In the genomic region with DNA sequence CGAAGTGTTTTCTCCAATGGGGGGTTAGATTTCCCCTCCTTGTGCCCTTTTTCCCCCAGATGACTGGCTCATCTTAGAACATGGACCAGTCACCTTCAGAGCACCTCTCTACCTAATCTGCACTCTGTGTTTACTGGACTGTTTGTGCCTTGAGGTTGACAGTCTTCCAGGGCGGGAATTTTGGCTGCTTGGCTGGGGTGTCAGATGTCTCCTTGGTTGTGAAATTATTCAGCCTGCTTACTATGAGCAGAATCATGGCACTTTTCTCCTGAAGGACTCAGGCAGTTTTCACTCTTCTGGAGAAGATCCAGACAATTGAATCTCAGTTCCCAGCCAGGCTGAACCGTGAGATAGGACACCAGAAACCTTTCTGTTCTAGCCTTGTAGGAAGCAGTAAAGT, we compare ENCODE assay signal across 16 cellular contexts.
DNase-seq lines count a peak whose midpoint lies in the region; ATAC-seq, FAIRE-seq and TF ChIP-seq lines count a peak whose summit lies in the region.
"Had no signal": no experiment of that assay in that cellular context is flagged by ENCODE, and none has a peak within 500 bp of the region (broad histone marks: within the 10 kb centered on the region; RNA-seq: fewer than 3 reads in every experiment).

No MANE protein-coding gene starts in this region.

- H3K9me3 ChIP-seq in sigmoid colon = no peaks in the 10 kb centered on the region
- H3K9me3 ChIP-seq: SJCRH30 had no signal

- H3K4me3 Mint-ChIP-seq in activated CD8-positive, alpha-beta T cell treated with anti-CD3 and anti-CD28 coated beads for 36 hours = no peak overlapping the region

- no peaks in the 10 kb centered on the region for H3K9me3 Mint-ChIP-seq in activated CD8-positive, alpha-beta T cell treated with anti-CD3 and anti-CD28 coated beads for 36 hours

- H3K27me3 Mint-ChIP-seq in activated CD8-positive, alpha-beta T cell treated with anti-CD3 and anti-CD28 coated beads for 36 hours = no peaks in the 10 kb centered on the region

- ATAC-seq in activated CD8-positive, alpha-beta T cell treated with anti-CD3 and anti-CD28 coated beads for 36 hours = no peak
- no peak for ATAC-seq in HG03159 (IDR thresholded peaks at IDR 0.05; ENCODE audit: unreplicated experiment)
- ATAC-seq: esophagus mucosa had no signal

- TF ChIP-seq EP300 in sigmoid colon (IDR thresholded peaks at IDR 0.05) = no peak

- peaks cover 0 to 9% (median 1%) of the 10 kb centered on the region in 4 donors for H3K36me3 ChIP-seq in sigmoid colon

- TF ChIP-seq CTCF in sigmoid colon (IDR thresholded peaks at IDR 0.05) = no peak
- no peak for TF ChIP-seq CTCF in activated CD8-positive, alpha-beta T cell treated with anti-CD3 and anti-CD28 coated beads for 36 hours (IDR thresholded peaks at IDR 0.05)

- H3K27ac Mint-ChIP-seq in activated CD8-positive, alpha-beta T cell treated with anti-CD3 and anti-CD28 coated beads for 36 hours = no peak overlapping the region

- H3K27me3 ChIP-seq in sigmoid colon = no peaks in the 10 kb centered on the region
- H3K27me3 ChIP-seq: SJCRH30 had no signal

- H3K27ac ChIP-seq in sigmoid colon = no peak overlapping the region
- H3K27ac ChIP-seq: SJCRH30 had no signal

- peaks cover 14% of the 10 kb centered on the region for H3K4me1 Mint-ChIP-seq in activated CD8-positive, alpha-beta T cell treated with anti-CD3 and anti-CD28 coated beads for 36 hours (ENCODE audit: low read depth)

- H3K4me3 ChIP-seq in sigmoid colon = no peak overlapping the region
- H3K4me3 ChIP-seq: SJCRH30 had no signal

- CTCF ChIA-PET in activated CD8-positive, alpha-beta T cell treated with anti-CD3 and anti-CD28 coated beads for 36 hours (lab: Charles Lee) = interaction anchor here (1.0 to 4.9 kb wide), 4 partner anchors 12 to 166 kb away, joined by 3 to 35 read pairs (median 6); no protein-coding TSS in a partner anchor

- WGBS in sigmoid colon, 2 donors = 90 to 94% methylated on average over 3 of the region's 3 CpGs

- peaks cover 7% of the 10 kb centered on the region for H3K36me3 Mint-ChIP-seq in activated CD8-positive, alpha-beta T cell treated with anti-CD3 and anti-CD28 coated beads for 36 hours (ENCODE audit: low read depth)

- no peak for TF ChIP-seq POLR2A in GM12891 (IDR thresholded peaks at IDR 0.05; ENCODE audit: low read depth, low read length)
- no peak for TF ChIP-seq POLR2A in sigmoid colon (IDR thresholded peaks at IDR 0.05)

- intact Hi-C loops in sigmoid colon (cut with DNase I) = no loop called here
- intact Hi-C loops in activated CD8-positive, alpha-beta T cell treated with anti-CD3 and anti-CD28 coated beads for 36 hours (cut with micrococcal nuclease) = no loop called here

- peak; percentile 33 for FAIRE-seq in GM12891 (lab: Jason Lieb, UNC)
- FAIRE-seq: GM12892 had no signal

- DNase-seq in GM12891 (ENCODE audit: insufficient read length, low spot score) (no peak), cerebellar nuclear complex (lab: John Stamatoyannopoulos, UW) (peak; percentile 23 to 45), iris pigment epithelial cell (ENCODE audit: low read depth) (peak; percentile 51), sigmoid colon (peak; percentile 82), EL (no peak), kidney tubule cell (ENCODE audit: low spot score) (no peak)
- no peak for DNase-seq in activated CD8-positive, alpha-beta T cell treated with anti-CD3 and anti-CD28 coated beads for 36 hours
- DNase-seq: activated CD4-positive, alpha-beta T cell treated with anti-CD3 and anti-CD28 coated beads for 48 hours; activated T-cell treated with anti-CD3 and anti-CD28 coated beads for 4 hours; NCI-H1417 treated with DMSO at 0.1 percent for 48 hours; occipital lobe; SJCRH30; T1000 had no signal

- POLR2A ChIA-PET in activated CD8-positive, alpha-beta T cell treated with anti-CD3 and anti-CD28 coated beads for 36 hours (lab: Charles Lee) = no interaction called here

- peaks cover 0 to 7% (median 0%) of the 10 kb centered on the region in 4 donors for H3K4me1 ChIP-seq in sigmoid colon
- H3K4me1 ChIP-seq: SJCRH30 had no signal

TF ChIP-seq in GM12891, 5 proteins besides CTCF, POLR2A, EP300 and RAD21:
- no peak for TF ChIP-seq PAX5 (IDR thresholded peaks at IDR 0.05; ENCODE audit: insufficient read depth, low read length, severe bottlenecking)
- TF ChIP-seq POLR2AphosphoS5 (IDR thresholded peaks at IDR 0.05; ENCODE audit: low read depth, low read length) = no peak
- no peak for TF ChIP-seq SPI1 (IDR thresholded peaks at IDR 0.05; ENCODE audit: low read depth, low read length)
- no peak for TF ChIP-seq POU2F2 (IDR thresholded peaks at IDR 0.05; ENCODE audit: low read depth, low read length)
- no peak for TF ChIP-seq TAF1 (IDR thresholded peaks at IDR 0.05; ENCODE audit: low read depth, low read length)

Comparison
In these comparisons a context has a peak if more than half of its experiments do, and no peak if none do; other contexts are left out.
1. DNase-seq: peak in cerebellar nuclear complex (2 of 2), iris pigment epithelial cell (single experiment) and sigmoid colon (single experiment); none in GM12891 (single experiment), EL (single experiment), kidney tubule cell (single experiment) and activated CD8-positive, alpha-beta T cell treated with anti-CD3 and anti-CD28 coated beads for 36 hours (single experiment).